Comparison of ENCODE assay signal across 1 cellular context in genomic region chr11:98110030-98110429, GRCh38.
A peak's percentile ranks its signal among the peaks of the same experiment; 100 is the strongest.
TF ChIP-seq lines count a peak whose summit lies in the region.

No MANE protein-coding gene starts in this region.

TF ChIP-seq in K562, 482 proteins besides CTCF, POLR2A, EP300 and RAD21:
- no peak for TF ChIP-seq ZNF407 (IDR thresholded peaks at IDR 0.05; ENCODE audit: low read depth)
- no peak for TF ChIP-seq ZNF695 (CRISPR knock-in tag; IDR thresholded peaks at IDR 0.05)
- no peak for TF ChIP-seq PTTG1 (tag; IDR thresholded peaks at IDR 0.05; ENCODE audit: low read depth)
- peak; percentile 60 for TF ChIP-seq MEIS2 (IDR thresholded peaks at IDR 0.05; ENCODE audit: partially characterized antibody)
- TF ChIP-seq ARHGAP35 (IDR thresholded peaks at IDR 0.05; ENCODE audit: partially characterized antibody): no peak
- peak; percentile 69 for TF ChIP-seq PKNOX1 (IDR thresholded peaks at IDR 0.05)
- TF ChIP-seq ZNF609 (CRISPR knock-in tag; IDR thresholded peaks at IDR 0.05; ENCODE audit: borderline replicate concordance): no peak
TF ChIP-seq in K562: peak in this region for 2.
